ENCODE assay signal across 12 cellular contexts in the genomic region with DNA sequence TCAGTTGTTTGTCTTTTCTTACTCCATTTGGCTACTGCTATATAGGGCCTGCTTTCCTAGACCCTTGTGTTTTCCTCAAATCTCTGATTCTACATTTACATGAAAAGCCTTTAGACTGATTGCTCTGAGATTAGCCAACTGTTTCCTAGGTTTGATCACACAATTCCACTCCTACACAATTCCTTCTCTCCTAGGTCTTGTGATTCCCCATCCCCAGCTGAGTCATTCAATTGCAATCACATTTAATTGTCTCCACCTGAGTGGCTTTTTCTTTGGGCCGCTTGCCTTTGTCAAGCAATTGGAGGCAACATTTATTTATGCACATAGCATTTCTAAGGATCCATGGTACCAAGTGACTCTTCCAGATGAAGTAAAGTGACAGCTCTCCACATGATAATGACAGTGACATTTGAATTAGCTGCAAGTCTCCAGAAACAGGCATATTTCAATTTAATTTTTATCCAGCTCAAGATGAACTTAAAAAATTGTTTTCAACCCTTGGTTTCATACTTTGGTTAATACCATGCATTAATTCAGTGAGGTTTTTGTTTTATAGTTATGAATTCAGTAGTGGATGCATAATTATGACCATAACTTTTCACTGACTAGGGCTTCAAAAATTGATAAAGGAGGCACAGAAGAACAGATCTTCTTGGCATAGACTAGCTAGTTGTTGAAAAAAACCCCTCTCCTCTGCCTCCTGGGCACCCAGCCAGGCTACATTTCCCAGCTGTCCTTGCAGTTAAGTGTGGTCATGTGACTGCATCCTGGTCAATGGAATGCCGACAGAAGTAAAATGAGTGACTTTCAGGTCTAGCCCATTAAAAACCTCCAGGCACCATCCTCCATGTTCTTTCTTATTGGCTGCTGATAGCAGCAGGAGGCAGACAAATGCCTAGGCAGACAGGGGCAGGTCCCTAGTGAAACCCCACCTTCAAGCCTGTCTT. TPM values are rescaled to one million over a fixed set of nuclear protein-coding genes. Genes with fewer than 3 reads are reported as not detected.
DNase-seq lines count a peak whose midpoint lies in the region; ATAC-seq and TF ChIP-seq lines count a peak whose summit lies in the region.
"Had no signal": no experiment of that assay in that cellular context is flagged by ENCODE, and none has a peak within 500 bp of the region (broad histone marks: within the 10 kb centered on the region; RNA-seq: fewer than 3 reads in every experiment).

No MANE protein-coding gene starts in this region.

- intact Hi-C loops in left cardiac atrium (cut with DNase I) = no loop called here

- no peak for TF ChIP-seq POLR2A in upper lobe of left lung (IDR thresholded peaks at IDR 0.05)

- no peak overlapping the region for H3K4me3 ChIP-seq in AG04450 (ENCODE audit: low read depth, low read length)
- no peak overlapping the region for H3K4me3 ChIP-seq in kidney epithelial cell (ENCODE audit: low read depth, low read length)
- no peak overlapping the region for H3K4me3 ChIP-seq in upper lobe of left lung
- H3K4me3 ChIP-seq: skin epidermis had no signal

- H3K27ac ChIP-seq in AG04450 (ENCODE audit: low read depth, low read length) (peak overlapping the region; percentile 47), upper lobe of left lung (no peak overlapping the region)

- CTCF ChIA-PET in AG04450 (lab: Charles Lee) = no interaction called here

- no peak for ATAC-seq in GM21619 (IDR thresholded peaks at IDR 0.05; ENCODE audit: unreplicated experiment)
- no peak for ATAC-seq in upper lobe of left lung (ENCODE audit: low FRiP score in 2 of 2)
- no peak for ATAC-seq in left cardiac atrium

- TF ChIP-seq EP300 in upper lobe of left lung (IDR thresholded peaks at IDR 0.05) = no peak

- H3K4me1 Mint-ChIP-seq in brain = peaks cover 60% of the 10 kb centered on the region
- H3K4me1 Mint-ChIP-seq: activated naive CD8-positive, alpha-beta T cell treated with anti-CD3 and anti-CD28 coated beads, Interleukin-2, amount 10 ng/mL, durations not matched to agents 7 days and 5 days had no signal

- H3K9me3 Mint-ChIP-seq in brain = peaks cover 9 to 25% (median 14%) of the 10 kb centered on the region in 5 experiments

- peak overlapping the region in 4 of 5 experiments; percentile 81 to 92 (median 88) for H3K27ac Mint-ChIP-seq in brain
- H3K27ac Mint-ChIP-seq: activated naive CD8-positive, alpha-beta T cell treated with anti-CD3 and anti-CD28 coated beads, Interleukin-2, amount 10 ng/mL, durations not matched to agents 7 days and 5 days; CD14-positive monocyte had no signal

- peaks cover 0 to 3% (median 0%) of the 10 kb centered on the region in 4 donors for H3K4me1 ChIP-seq in upper lobe of left lung

- H3K9me3 ChIP-seq in AG04450 (ENCODE audit: control insufficient read depth, insufficient read depth, low read length) (peaks cover 7% of the 10 kb centered on the region; the same call in 1 of the 2 replicates), upper lobe of left lung (peaks cover 0 to 14% (median 0%) of the 10 kb centered on the region in 4 donors)

- H3K36me3 ChIP-seq in kidney epithelial cell (ENCODE audit: control insufficient read depth, insufficient read depth, low read length) (peaks cover 1% of the 10 kb centered on the region), upper lobe of left lung (no peaks in the 10 kb centered on the region)

- peak overlapping the region in 1 of 5 experiments; percentile 23 for H3K4me3 Mint-ChIP-seq in brain
- H3K4me3 Mint-ChIP-seq: activated naive CD8-positive, alpha-beta T cell treated with anti-CD3 and anti-CD28 coated beads, Interleukin-2, amount 10 ng/mL, durations not matched to agents 7 days and 5 days; CD14-positive monocyte had no signal

- no peaks in the 10 kb centered on the region for H3K27me3 Mint-ChIP-seq in brain
- H3K27me3 Mint-ChIP-seq: activated naive CD8-positive, alpha-beta T cell treated with anti-CD3 and anti-CD28 coated beads, Interleukin-2, amount 10 ng/mL, durations not matched to agents 7 days and 5 days had no signal

- no peak for TF ChIP-seq CTCF in AG04450 (IDR thresholded peaks at IDR 0.05; ENCODE audit: low read depth, low read length)
- no peak for TF ChIP-seq CTCF in brain (conservative IDR thresholded peaks at IDR 0.05)
- no peak for TF ChIP-seq CTCF in kidney epithelial cell (IDR thresholded peaks at IDR 0.05; ENCODE audit: insufficient read depth, low read length, poor library complexity, severe bottlenecking)
- TF ChIP-seq CTCF in upper lobe of left lung (IDR thresholded peaks at IDR 0.05) = no peak

- peaks cover 8% of the 10 kb centered on the region for H3K36me3 Mint-ChIP-seq in brain
- H3K36me3 Mint-ChIP-seq: activated naive CD8-positive, alpha-beta T cell treated with anti-CD3 and anti-CD28 coated beads, Interleukin-2, amount 10 ng/mL, durations not matched to agents 7 days and 5 days; CD14-positive monocyte had no signal

- H3K27me3 ChIP-seq in AG04450 (ENCODE audit: control insufficient read depth, insufficient read depth, low read length) (no peaks in the 10 kb centered on the region), kidney epithelial cell (ENCODE audit: control insufficient read depth, insufficient read depth, low read length) (no peaks in the 10 kb centered on the region), upper lobe of left lung (no peaks in the 10 kb centered on the region)

- DNase-seq in AG04450 (ENCODE audit: low read depth, low spot score) = peak; percentile 36
- peak; percentile 42 for DNase-seq in HT1080 (ENCODE audit: low read depth)
- peak; percentile 75 for DNase-seq in kidney epithelial cell (ENCODE audit: low read depth)
- DNase-seq in upper lobe of left lung = no peak
- DNase-seq in left cardiac atrium = no peak
- no peak for DNase-seq in cortex of kidney (lab: John Stamatoyannopoulos, UW)
- DNase-seq: activated naive CD8-positive, alpha-beta T cell treated with anti-CD3 and anti-CD28 coated beads, Interleukin-2, amount 10 ng/mL, durations not matched to agents 7 days and 5 days had no signal

- POLR2A ChIA-PET in AG04450 (lab: Yijun Ruan, JAX) = interaction anchor here (1.2 kb wide), 1 partner anchor 306 kb away, joined by 5 read pairs; no protein-coding TSS in a partner anchor

- WGBS in upper lobe of left lung, 2 donors = 67 to 72% methylated on average over 1 to 2 of the region's 2 CpGs

RNA-seq across cellular contexts. Expression of a gene that starts 35.6 kb away (rescaled TPM):
- not detected in 2 replicates for polyA plus RNA-seq in AG04450 (2011; rRNA removed)
- polyA minus RNA-seq in AG04450 (2011; rRNA and poly(A)+ RNA removed) = not detected in 2 replicates
- total RNA-seq in HT1080 (2014; rRNA removed; shearing (Covaris generic)) = not detected in 2 replicates
- polyA plus RNA-seq in HT1080 (2015; cell fraction: cytosol; rRNA removed) = not detected in 2 replicates
- not detected in 2 replicates for polyA plus RNA-seq in HT1080 (2015; cell fraction: nucleus; rRNA removed)
- not detected for polyA plus RNA-seq in brain (ENCODE audit: insufficient read depth, low read depth, low replicate concordance)
- total RNA-seq in kidney epithelial cell = not detected in 2 replicates
- total RNA-seq in upper lobe of left lung = not detected
- total RNA-seq in left cardiac atrium = not detected
- total RNA-seq: activated naive CD8-positive, alpha-beta T cell treated with anti-CD3 and anti-CD28 coated beads, Interleukin-2, amount 10 ng/mL, durations not matched to agents 7 days and 5 days; subcutaneous adipose tissue had no signal
- polyA plus RNA-seq: CD14-positive monocyte had no signal

Comparison
In these comparisons a context has a peak if more than half of its experiments do, and no peak if none do; other contexts are left out.
1. DNase-seq: peak in AG04450 (single experiment), HT1080 (single experiment) and kidney epithelial cell (single experiment); none in upper lobe of left lung (0 of 2), left cardiac atrium (single experiment) and cortex of kidney (single experiment).